Comparison of ENCODE assay signal across 23 cellular contexts in genomic region chr10:34911661-34912205, GRCh38.
DNase-seq lines count a peak whose midpoint lies in the region; ATAC-seq, FAIRE-seq and TF ChIP-seq lines count a peak whose summit lies in the region.
"Had no signal": no experiment of that assay in that cellular context is flagged by ENCODE, and none has a peak within 500 bp of the region (broad histone marks: within the 10 kb centered on the region; RNA-seq: fewer than 3 reads in every experiment).

No MANE protein-coding gene starts in this region.

- TF ChIP-seq POLR2A in K562 (conservative IDR thresholded peaks at IDR 0.05), result no peak

- no peaks in the 10 kb centered on the region for H3K27me3 ChIP-seq in GM23248 (replicated peaks; ENCODE audit: insufficient read depth)
- peaks cover 15 to 18% of the 10 kb centered on the region in 2 experiments; a peak in 4 of 5 replicates for H3K27me3 ChIP-seq in K562 (ENCODE audit: control insufficient read depth in 2 of 2, insufficient read depth in 2 of 2, low read length in 2 of 2)
- no peaks in the 10 kb centered on the region for H3K27me3 ChIP-seq in neuronal stem cell (ENCODE audit: control insufficient read depth in 3 of 3, insufficient read depth in 3 of 3, low read depth in 1 of 3, low read length in 3 of 3)
- H3K27me3 ChIP-seq: Peyer's patch had no signal

- no peak overlapping the region for H3K27ac ChIP-seq in GM23248
- H3K27ac ChIP-seq in K562 (ENCODE audit: extremely low read depth, low read depth, low read length), result no peak overlapping the region
- H3K27ac ChIP-seq in neuronal stem cell (replicated peaks; ENCODE audit: low read length), result no peak overlapping the region
- H3K27ac ChIP-seq in caudate nucleus (ENCODE audit: low read depth, low read length), result no peak overlapping the region
- H3K27ac ChIP-seq: C4-2B, HL-60, Peyer's patch had no signal

- in situ Hi-C loops in GM23248 (cut with MboI) (no loop called here), K562 (cut with MboI) (no loop called here)

- H3K9ac ChIP-seq in GM23248 (no peak overlapping the region), K562 (ENCODE audit: insufficient read depth in 1 of 2, low read depth in 2 of 2, low read length in 2 of 2) (no peak overlapping the region), neuronal stem cell (ENCODE audit: low read depth, low read length, poor library complexity) (no peak overlapping the region)

- H3K4me3 ChIP-seq in AG10803 (ENCODE audit: low read length) (no peak overlapping the region), GM23248 (no peak overlapping the region), K562 (no peak overlapping the region), neuronal stem cell (ENCODE audit: low read length in 2 of 2) (no peak overlapping the region)
- H3K4me3 ChIP-seq: GM23338, Peyer's patch had no signal

- no peaks in the 10 kb centered on the region for H3K79me1 ChIP-seq in neuronal stem cell (ENCODE audit: low read depth, low read length)

- BruUV-seq in K562 (replicated peaks; lab: Mats Ljungman, UMichigan), result no TSS peak

- peak; percentile 64 for DNase-seq in AG10803 (ENCODE audit: low read depth)
- peak; percentile 70 for DNase-seq in GM23248
- DNase-seq in K562 (ENCODE audit: extremely low read depth in 1 of 4, low spot score in 3 of 4), result no peak
- DNase-seq in neuronal stem cell (ENCODE audit: low spot score), result no peak
- DNase-seq in caudate nucleus (lab: John Stamatoyannopoulos, UW), result no peak
- DNase-seq in stimulated activated CD4-positive, alpha-beta T cell treated with anti-CD3 and anti-CD28 coated beads, Interleukin-4, amount 100 ng/mL, for 24 hours, result no peak
- DNase-seq: DND-41; MV-4-11; NCI-H1417; NCI-H187; NCI-H2107; NCI-H510A; NCI-H748 treated with DMSO at 0.1 percent for 48 hours; NK-92 treated with Interleukin-12 subunit alpha and Interleukin-12 subunit beta, amount 100 ng/mL, for 24 hours had no signal

- H3F3A ChIP-seq in GM23248 (ENCODE audit: insufficient read depth), result peaks cover 38% of the 10 kb centered on the region

- H3K9me2 ChIP-seq in GM23248 (ENCODE audit: insufficient read depth), result no peaks in the 10 kb centered on the region

- H2AFZ ChIP-seq in GM23248 (no peak overlapping the region), K562 (ENCODE audit: low read depth, low read length) (no peak overlapping the region), neuronal stem cell (ENCODE audit: low read length) (no peak overlapping the region)
- H2AFZ ChIP-seq: GM23338 had no signal

- intact Hi-C loops in K562 (cut with micrococcal nuclease), result no loop called here

- no peak overlapping the region for H2BK15ac ChIP-seq in neuronal stem cell (ENCODE audit: low read length)

- ATAC-seq in K562 (no peak), GM19023 (IDR thresholded peaks at IDR 0.05; ENCODE audit: unreplicated experiment) (no peak), HG03095 (IDR thresholded peaks at IDR 0.05; ENCODE audit: unreplicated experiment) (no peak)
- ATAC-seq: GM23338, HCT116 had no signal

- H2BK12ac ChIP-seq in neuronal stem cell (ENCODE audit: low read length), result no peak overlapping the region

- no peak for TF ChIP-seq EP300 in K562 (IDR thresholded peaks at IDR 0.05; ENCODE audit: low read length)

- CTCF ChIA-PET in K562 (lab: Yijun Ruan, JAX; ENCODE audit: low intra/inter-chr PET ratio), result no interaction called here

- H3K9me3 ChIP-seq in GM23248 (ENCODE audit: low read depth), result no peaks in the 10 kb centered on the region
- no peaks in the 10 kb centered on the region for H3K9me3 ChIP-seq in K562 (replicated peaks; ENCODE audit: control insufficient read depth, insufficient read depth, low read depth, low read length)
- no peaks in the 10 kb centered on the region for H3K9me3 ChIP-seq in neuronal stem cell (replicated peaks in 1 of 2; ENCODE audit: control insufficient read depth in 2 of 2, insufficient read depth in 1 of 2, low read depth in 1 of 2, low read length in 2 of 2)
- H3K9me3 ChIP-seq: Peyer's patch had no signal

- TF ChIP-seq CTCF in AG10803 (conservative IDR thresholded peaks at IDR 0.05; ENCODE audit: low read length), result no peak
- no peak for TF ChIP-seq CTCF in K562 (IDR thresholded peaks at IDR 0.05 in 2 of 3, conservative IDR thresholded peaks at IDR 0.05 in 1 of 3; ENCODE audit: insufficient read depth in 2 of 3, low read depth in 1 of 3, low read length in 3 of 3)

- H3K4me2 ChIP-seq in GM23248 (ENCODE audit: unreplicated experiment), result no peak overlapping the region
- no peak overlapping the region for H3K4me2 ChIP-seq in K562 (ENCODE audit: insufficient read depth, low read length)
- no peak overlapping the region for H3K4me2 ChIP-seq in neuronal stem cell (ENCODE audit: insufficient read depth, low read length, poor library complexity, severe bottlenecking)
- H3K4me2 ChIP-seq: GM23338 had no signal

- 89 to 90% methylated on average over 6 of the region's 6 CpGs for WGBS in GM23248 (ENCODE audit: low coverage in 1 of 2, low lambda C conversion rate in 2 of 2, missing lambda C conversion rate in 2 of 2), 2 experiments
- WGBS in K562 (ENCODE audit: insufficient coverage, low coverage, missing lambda C conversion rate), result 3% methylated on average over 6 of the region's 6 CpGs
- WGBS in neuronal stem cell (ENCODE audit: extremely low coverage in 2 of 2, insufficient read length in 2 of 2, insufficient replicate concordance in 1 of 2), 2 donors, result no CpG with 5 or more reads among the region's 6 CpGs

- no peak overlapping the region for H4K91ac ChIP-seq in neuronal stem cell (ENCODE audit: low read depth, low read length, poor library complexity)

- no peak overlapping the region for H3K18ac ChIP-seq in neuronal stem cell (ENCODE audit: low read length)

- no peak for TF ChIP-seq RAD21 in K562 (CRISPR knock-in tag; conservative IDR thresholded peaks at IDR 0.05 in 1 of 2, IDR thresholded peaks at IDR 0.05 in 1 of 2)

- no peak for FAIRE-seq in K562 (lab: Jason Lieb, UNC)
- FAIRE-seq: A204.1, G401.6 had no signal

- POLR2A ChIA-PET in K562 (lab: Yijun Ruan, JAX), result interaction anchor here (0.6 kb wide), 1 partner anchor 314 kb away, joined by 3 read pairs; no protein-coding TSS in a partner anchor

- no peak overlapping the region for H3K14ac ChIP-seq in neuronal stem cell (ENCODE audit: low read length)

- no peaks in the 10 kb centered on the region for H3K79me2 ChIP-seq in GM23248 (ENCODE audit: insufficient read depth)
- no peaks in the 10 kb centered on the region for H3K79me2 ChIP-seq in K562 (ENCODE audit: control insufficient read depth, insufficient read depth, low read length)

- no peak overlapping the region for H3K4ac ChIP-seq in neuronal stem cell (ENCODE audit: low read length)

- H4K20me1 ChIP-seq in GM23248 (ENCODE audit: insufficient read depth) (no peaks in the 10 kb centered on the region), K562 (replicated peaks; ENCODE audit: control insufficient read depth, insufficient read depth, low read length) (no peaks in the 10 kb centered on the region)

- H3K9me1 ChIP-seq in K562 (ENCODE audit: control insufficient read depth, insufficient read depth, low read length), result no peaks in the 10 kb centered on the region

- peak overlapping the region; percentile 67 for H3K23ac ChIP-seq in neuronal stem cell (ENCODE audit: low read depth, low read length, poor library complexity)

- H2BK5ac ChIP-seq in neuronal stem cell (ENCODE audit: low read length), result no peak overlapping the region

- H3K36me3 ChIP-seq in GM23248 (ENCODE audit: low read depth) (no peaks in the 10 kb centered on the region), K562 (ENCODE audit: control insufficient read depth, insufficient read depth, low read length) (no peaks in the 10 kb centered on the region), neuronal stem cell (replicated peaks in 1 of 2; ENCODE audit: control insufficient read depth in 2 of 2, insufficient read depth in 2 of 2, low read length in 2 of 2) (no peaks in the 10 kb centered on the region)
- H3K36me3 ChIP-seq: Peyer's patch had no signal

- H3K4me1 ChIP-seq in GM23248 (ENCODE audit: insufficient read depth) (peaks cover 36% of the 10 kb centered on the region), K562 (replicated peaks in 1 of 2; ENCODE audit: control insufficient read depth in 2 of 2, insufficient read depth in 2 of 2, low read length in 2 of 2) (no peaks in the 10 kb centered on the region), neuronal stem cell (ENCODE audit: control insufficient read depth in 2 of 2, insufficient read depth in 1 of 2, low read depth in 1 of 2, low read length in 2 of 2) (peaks cover under 1 to 1% of the 10 kb centered on the region in 2 donors)
- H3K4me1 ChIP-seq: Peyer's patch had no signal

- no peak overlapping the region for H2AK5ac ChIP-seq in neuronal stem cell (ENCODE audit: low read depth, low read length)

- no peak overlapping the region for H4K8ac ChIP-seq in neuronal stem cell (ENCODE audit: low read depth, low read length)

- no peak overlapping the region for H2BK120ac ChIP-seq in neuronal stem cell (ENCODE audit: low read depth, low read length)

TF ChIP-seq in K562, 482 proteins besides CTCF, POLR2A, EP300 and RAD21 (continues in another document):
- no peak for TF ChIP-seq ZNF561 (CRISPR knock-in tag; conservative IDR thresholded peaks at IDR 0.05)
- no peak for TF ChIP-seq USF1 (CRISPR knock-in tag; IDR thresholded peaks at IDR 0.05)
- TF ChIP-seq, protein P1, sequence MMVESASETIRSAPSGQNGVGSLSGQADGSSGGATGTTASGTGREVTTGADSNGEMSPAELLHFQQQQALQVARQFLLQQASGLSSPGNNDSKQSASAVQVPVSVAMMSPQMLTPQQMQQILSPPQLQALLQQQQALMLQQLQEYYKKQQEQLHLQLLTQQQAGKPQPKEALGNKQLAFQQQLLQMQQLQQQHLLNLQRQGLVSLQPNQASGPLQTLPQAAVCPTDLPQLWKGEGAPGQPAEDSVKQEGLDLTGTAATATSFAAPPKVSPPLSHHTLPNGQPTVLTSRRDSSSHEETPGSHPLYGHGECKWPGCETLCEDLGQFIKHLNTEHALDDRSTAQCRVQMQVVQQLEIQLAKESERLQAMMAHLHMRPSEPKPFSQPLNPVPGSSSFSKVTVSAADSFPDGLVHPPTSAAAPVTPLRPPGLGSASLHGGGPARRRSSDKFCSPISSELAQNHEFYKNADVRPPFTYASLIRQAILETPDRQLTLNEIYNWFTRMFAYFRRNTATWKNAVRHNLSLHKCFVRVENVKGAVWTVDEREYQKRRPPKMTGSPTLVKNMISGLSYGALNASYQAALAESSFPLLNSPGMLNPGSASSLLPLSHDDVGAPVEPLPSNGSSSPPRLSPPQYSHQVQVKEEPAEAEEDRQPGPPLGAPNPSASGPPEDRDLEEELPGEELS (CRISPR knock-in tag; IDR thresholded peaks at IDR 0.05; ENCODE audit: borderline replicate concordance), result no peak
- TF ChIP-seq SIN3B (IDR thresholded peaks at IDR 0.05; ENCODE audit: low read depth), result no peak
- TF ChIP-seq SIRT6 (IDR thresholded peaks at IDR 0.05; ENCODE audit: low read depth, low read length), result no peak
- no peak for TF ChIP-seq ZNF143 (CRISPR knock-in tag; IDR thresholded peaks at IDR 0.05)
- TF ChIP-seq NFIC (IDR thresholded peaks at IDR 0.05), result peak; percentile 70

Comparison
In these comparisons a context has a peak if more than half of its experiments do, and no peak if none do; other contexts are left out.
1. DNase-seq: peak in AG10803 (single experiment) and GM23248 (single experiment); none in K562 (0 of 4), neuronal stem cell (single experiment), caudate nucleus (0 of 61) and stimulated activated CD4-positive, alpha-beta T cell treated with anti-CD3 and anti-CD28 coated beads, Interleukin-4, amount 100 ng/mL, for 24 hours (single experiment).